ENCODE assay signal across 20 cellular contexts in the genomic region with DNA sequence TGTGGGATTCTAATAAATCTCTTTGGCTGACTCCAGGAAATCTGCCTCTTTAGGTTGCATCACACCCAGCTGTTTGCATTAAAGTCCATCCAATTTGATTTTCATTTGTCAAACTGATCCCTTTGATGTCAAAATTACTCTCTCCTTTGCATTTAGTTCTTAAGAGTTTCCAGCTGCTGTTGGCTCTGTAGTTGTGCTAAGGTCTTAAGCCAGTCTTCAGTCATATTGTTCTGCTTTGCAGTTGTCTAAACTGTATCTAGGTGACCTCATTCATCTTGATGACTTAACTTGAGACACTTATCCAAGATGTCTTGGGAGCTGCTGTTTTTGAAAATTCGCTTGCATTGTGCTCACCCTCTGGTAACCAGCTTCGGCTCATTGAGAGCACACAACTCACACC.
"Had no signal": no experiment of that assay in that cellular context is flagged by ENCODE, and none has a peak within 500 bp of the region (broad histone marks: within the 10 kb centered on the region; RNA-seq: fewer than 3 reads in every experiment).

No MANE protein-coding gene starts in this region.

- H3K4me2 ChIP-seq: hepatocyte had no signal

- H3K36me3 ChIP-seq: prostate gland, right atrium auricular region, tibial artery had no signal

- ATAC-seq: activated CD4-positive, CD25-positive, alpha-beta regulatory T cell treated with anti-CD3 and anti-CD28 coated beads, Interleukin-2, amount 50 U/mL, for 24 hours; foreskin keratinocyte; left cardiac atrium; naive thymus-derived CD8-positive, alpha-beta T cell; stimulated activated naive CD8-positive, alpha-beta T cell treated with anti-CD3 and anti-CD28 coated beads, Interleukin-15, Interleukin-2, amounts not matched to agents 100 U/mL and 50 U/mL, for 24 hours had no signal

- H2AFZ ChIP-seq: hepatocyte had no signal

- H3K4me3 ChIP-seq: hepatocyte, prostate gland, right atrium auricular region, tibial artery had no signal

- H3K27me3 ChIP-seq: foreskin keratinocyte, hepatocyte, right atrium auricular region, tibial artery had no signal

- DNase-seq: activated CD4-positive, alpha-beta T cell treated with anti-CD3 and anti-CD28 coated beads, Interleukin-2, amount 50 U/mL, for 1 hour; activated CD8-positive, alpha-beta memory T cell treated with anti-CD3 and anti-CD28 coated beads, Interleukin-2, amount 50 U/mL, for 4 hours; activated effector memory CD4-positive, alpha-beta T cell treated with anti-CD3 and anti-CD28 coated beads, Interleukin-2, amount 50 U/mL, for 16 hours; activated naive CD4-positive, alpha-beta T cell treated with anti-CD3 and anti-CD28 coated beads, Interleukin-2, amount 50 U/mL, for 16 hours; activated T-cell treated with anti-CD3 and anti-CD28 coated beads, Interleukin-2, amount 50 U/mL, for 48 hours; cerebellar nuclear complex; cortex of kidney; erythroblast; foreskin keratinocyte; left cardiac atrium; naive thymus-derived CD8-positive, alpha-beta T cell; stimulated activated CD4-positive, alpha-beta T cell treated with anti-CD3 and anti-CD28 coated beads, Interleukin-12 subunit alpha, Interleukin-12 subunit beta, amount 100 ng/mL, for 4 hours; stimulated activated CD4-positive, alpha-beta T cell treated with anti-CD3 and anti-CD28 coated beads, Interleukin-1b, Interleukin-23, amount 100 ng/mL, for 48 hours; stimulated activated naive CD8-positive, alpha-beta T cell treated with anti-CD3 and anti-CD28 coated beads, Interleukin-15, Interleukin-2, amounts not matched to agents 100 U/mL and 50 U/mL, for 24 hours; substantia nigra; tibial artery had no signal

- H3K9me3 ChIP-seq: prostate gland, right atrium auricular region, tibial artery had no signal

- H3K4me1 ChIP-seq: foreskin keratinocyte, prostate gland, right atrium auricular region, tibial artery had no signal

- H3K27ac ChIP-seq: foreskin keratinocyte, hepatocyte, prostate gland, right atrium auricular region, tibial artery had no signal
